In genomic region chr5:174418809-174419522, GRCh38 we compare ENCODE assay signal across 8 cellular contexts.
DNase-seq lines count a peak whose midpoint lies in the region; ATAC-seq and TF ChIP-seq lines count a peak whose summit lies in the region.

No MANE protein-coding gene starts in this region.

- 0 out of 2 replicates have a peak, but pooled peaks cover 7% of the 10 kb centered on the region for H3K27me3 ChIP-seq in ACC112 (ENCODE audit: insufficient read depth, low read length)
- H3K27me3 ChIP-seq in heart right ventricle, result peaks cover 0 to 66% (median 42%) of the 10 kb centered on the region in 7 donors
- peaks cover 0 to 15% of the 10 kb centered on the region in 2 donors for H3K27me3 ChIP-seq in stomach smooth muscle (ENCODE audit: control insufficient read depth in 1 of 2, insufficient read depth in 2 of 2, low read length in 2 of 2)

- intact Hi-C loops in heart right ventricle (cut with DNase I), result loop anchor here (1.0 to 10.0 kb wide), 8 partner anchors 87 to 1026 kb away; partner anchors contain the start of gene DRD1 (in 1 of the 10)
- intact Hi-C loops in posterior vena cava (cut with DNase I), result loop anchor here in 1 of 2 donors (5.0 kb wide), 1 partner anchor 518 kb away; no protein-coding TSS in a partner anchor

- TF ChIP-seq CTCF in heart right ventricle (IDR thresholded peaks at IDR 0.05), result no peak

- H3K27ac ChIP-seq in ACC112 (ENCODE audit: low read depth, low read length) (no peak overlapping the region), heart right ventricle (peak overlapping the region in 1 of 10 donors; percentile 58), stomach smooth muscle (ENCODE audit: low read length) (no peak overlapping the region)

- 2 to 4% methylated on average over 17 of the region's 17 CpGs for WGBS in heart right ventricle, 2 donors

- peak; percentile 39 for DNase-seq in RPMI7951 (ENCODE audit: low read depth)
- DNase-seq in heart right ventricle, result peak in 1 of 2 donors; percentile 14
- DNase-seq in NCI-H82 treated with DMSO at 0.1 percent for 48 hours (lab: John Stamatoyannopoulos, UW; ENCODE audit: unreplicated experiment), result no peak
- DNase-seq in NCI-H774 (lab: John Stamatoyannopoulos, UW), result no peak
- no peak for DNase-seq in posterior vena cava (ENCODE audit: low spot score)

- H3K4me3 ChIP-seq in ACC112 (ENCODE audit: low read depth, low read length) (peak overlapping the region; percentile 62), heart right ventricle (peak overlapping the region in 6 of 10 donors; percentile 25 to 34 (median 30)), stomach smooth muscle (ENCODE audit: low read length in 2 of 2) (peak overlapping the region; percentile 55 to 64)

- no peaks in the 10 kb centered on the region for H3K79me2 ChIP-seq in ACC112 (ENCODE audit: control insufficient read depth, insufficient read depth, low read length, unreplicated experiment)

- peak overlapping the region; percentile 87 for H2AFZ ChIP-seq in ACC112 (ENCODE audit: low read length, unreplicated experiment)

- H3K9me3 ChIP-seq in heart right ventricle (no peaks in the 10 kb centered on the region), stomach smooth muscle (ENCODE audit: control insufficient read depth in 2 of 2, low read length in 2 of 2) (no peaks in the 10 kb centered on the region)

- ATAC-seq in GM19463 (IDR thresholded peaks at IDR 0.05; ENCODE audit: unreplicated experiment) (peak; percentile 12), heart right ventricle (peak in 4 of 8 donors; percentile 17 to 55 (median 26))

- H3K36me3 ChIP-seq in ACC112 (ENCODE audit: insufficient read depth, low read length), result no peaks in the 10 kb centered on the region
- no peaks in the 10 kb centered on the region for H3K36me3 ChIP-seq in heart right ventricle
- no peaks in the 10 kb centered on the region for H3K36me3 ChIP-seq in stomach smooth muscle (ENCODE audit: control insufficient read depth in 2 of 2, insufficient read depth in 2 of 2, low read length in 2 of 2)

- H3K9ac ChIP-seq in stomach smooth muscle (ENCODE audit: low read length in 2 of 2), result peak overlapping the region in 1 of 2 donors; percentile 29

- H3K4me1 ChIP-seq in ACC112 (ENCODE audit: control insufficient read depth, insufficient read depth, low read length, unreplicated experiment), result no peaks in the 10 kb centered on the region
- peaks cover 0 to 8% (median 6%) of the 10 kb centered on the region in 9 donors for H3K4me1 ChIP-seq in heart right ventricle
- H3K4me1 ChIP-seq in stomach smooth muscle (ENCODE audit: control insufficient read depth, insufficient read depth, low read length), result peaks cover 5% of the 10 kb centered on the region
